Comparison of ENCODE assay signal across 8 cellular contexts in genomic region chr12:5171701-5172100, GRCh38.
DNase-seq lines count a peak whose midpoint lies in the region; ATAC-seq and TF ChIP-seq lines count a peak whose summit lies in the region.

No MANE protein-coding gene starts in this region.

- H3K4me3 ChIP-seq in HAP-1 (no peak overlapping the region), SJCRH30 (no peak overlapping the region)

- H3K27me3 ChIP-seq in HAP-1 (ENCODE audit: low read depth): no peaks in the 10 kb centered on the region
- H3K27me3 ChIP-seq in SJCRH30: 0 out of 2 replicates have a peak, but pooled peaks cover 2% of the 10 kb centered on the region

- no peaks in the 10 kb centered on the region for H3K36me3 ChIP-seq in HAP-1 (replicated peaks)
- H3K36me3 ChIP-seq in SJCRH30: no peaks in the 10 kb centered on the region

- DNase-seq in AG09319 (ENCODE audit: extremely low read depth, low read depth) (peak; percentile 22), HAP-1 (ENCODE audit: low spot score in 2 of 2) (peak; percentile 6 to 28), SJCRH30 (peak; percentile 49 to 73), foreskin melanocyte (peak; percentile 63), retina (peak; percentile 51)
- DNase-seq in activated T-cell treated with anti-CD3 and anti-CD28 coated beads, Interleukin-2, amount 50 U/mL, for 48 hours: no peak
- no peak for DNase-seq in activated naive CD4-positive, alpha-beta T cell (lab: John Stamatoyannopoulos, UW)

- in situ Hi-C loops in HAP-1 (cut with MboI; ENCODE audit: low sequenced_read_pairs): no loop called here

- H3K4me1 ChIP-seq in HAP-1 (no peaks in the 10 kb centered on the region), SJCRH30 (no peaks in the 10 kb centered on the region)

- peak; percentile 73 for TF ChIP-seq CTCF in AG09319 (IDR thresholded peaks at IDR 0.05; ENCODE audit: low read depth, low read length)

- no peaks in the 10 kb centered on the region for H3K9me3 ChIP-seq in HAP-1
- no peaks in the 10 kb centered on the region for H3K9me3 ChIP-seq in SJCRH30 (replicated peaks)

- ATAC-seq in HG02588 (IDR thresholded peaks at IDR 0.05; ENCODE audit: unreplicated experiment): no peak

- no peak overlapping the region for H3K27ac ChIP-seq in SJCRH30

Comparison
In these comparisons a context has a peak if more than half of its experiments do, and no peak if none do; other contexts are left out.
1. DNase-seq: peak in AG09319 (single experiment), HAP-1 (2 of 2), SJCRH30 (2 of 2), foreskin melanocyte (single experiment) and retina (single experiment); none in activated T-cell treated with anti-CD3 and anti-CD28 coated beads, Interleukin-2, amount 50 U/mL, for 48 hours (0 of 2) and activated naive CD4-positive, alpha-beta T cell (0 of 4).